ENCODE assay signal across 1 cellular context in genomic region chr2:9690716-9691498, GRCh38.
TF ChIP-seq lines count a peak whose summit lies in the region.

No MANE protein-coding gene starts in this region.

TF ChIP-seq in H1, 55 proteins besides CTCF, POLR2A, EP300 and RAD21:
- TF ChIP-seq SAP30 (IDR thresholded peaks at IDR 0.05; ENCODE audit: insufficient read depth, insufficient replicate concordance, low read length), result no peak
- no peak for TF ChIP-seq EZH2 (IDR thresholded peaks at IDR 0.05; ENCODE audit: low read depth, low read length, severe bottlenecking)
- no peak for TF ChIP-seq TEAD4 (IDR thresholded peaks at IDR 0.05; ENCODE audit: low read depth, low read length)
- no peak for TF ChIP-seq TAF7 (optimal IDR thresholded peaks at IDR 0.05; ENCODE audit: borderline replicate concordance, low read depth, low read length)
TF ChIP-seq in H1: peak in this region for 0.
